In the genomic region with DNA sequence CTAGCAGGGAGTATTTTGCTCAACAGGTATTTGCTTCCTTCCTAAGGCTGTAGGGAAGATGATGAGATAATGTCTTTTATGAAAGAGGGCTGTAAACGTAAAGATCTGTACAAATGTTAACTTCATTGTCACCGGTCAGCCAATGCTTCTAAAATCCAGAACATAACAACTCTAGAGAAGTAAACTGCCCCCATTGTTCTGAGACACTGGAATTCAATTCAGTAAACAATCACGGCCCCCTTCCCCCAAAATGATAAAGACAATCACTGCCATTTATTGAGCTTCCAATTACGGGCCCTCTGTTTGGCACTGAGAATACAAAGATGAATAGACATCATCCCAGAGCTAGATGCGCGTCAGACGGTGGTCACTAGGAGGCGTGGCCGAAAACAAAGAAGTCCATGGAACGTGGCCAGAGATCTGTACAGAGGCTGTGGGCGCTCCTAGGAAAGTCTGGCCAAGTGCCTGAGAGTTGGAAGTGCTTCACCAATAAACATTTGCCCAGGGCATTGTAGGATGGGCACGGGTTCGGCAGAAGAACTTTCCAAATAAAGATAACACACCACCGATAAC, we compare ENCODE assay signal across 8 cellular contexts.
DNase-seq lines count a peak whose midpoint lies in the region; ATAC-seq lines count a peak whose summit lies in the region.

No MANE protein-coding gene starts in this region.

- ATAC-seq in HG03196 (IDR thresholded peaks at IDR 0.05; ENCODE audit: unreplicated experiment): peak; percentile 13
- no peak for ATAC-seq in HG02840 (IDR thresholded peaks at IDR 0.05; ENCODE audit: low FRiP score, unreplicated experiment)

- peak overlapping the region; percentile 100 for H3K27ac Mint-ChIP-seq in activated naive CD8-positive, alpha-beta T cell

- no peaks in the 10 kb centered on the region for H3K9me3 Mint-ChIP-seq in activated naive CD8-positive, alpha-beta T cell (ENCODE audit: low read depth)

- H3K4me1 Mint-ChIP-seq in activated naive CD8-positive, alpha-beta T cell (ENCODE audit: low read depth): peaks cover 26% of the 10 kb centered on the region

- no peaks in the 10 kb centered on the region for H3K9me3 ChIP-seq in neuron (ENCODE audit: low read length)

- H3K36me3 Mint-ChIP-seq in activated naive CD8-positive, alpha-beta T cell: peaks cover 6% of the 10 kb centered on the region

- no peaks in the 10 kb centered on the region for H3K27me3 Mint-ChIP-seq in activated naive CD8-positive, alpha-beta T cell

- H3K4me3 ChIP-seq in neuron (ENCODE audit: low read length): peak overlapping the region; percentile 99

- peak overlapping the region; percentile 36 for H2AFZ ChIP-seq in neuron (ENCODE audit: low read depth, low read length)

- DNase-seq in SKM-1 treated with dmso at 0.1 percent for 144 hours (lab: John Stamatoyannopoulos, UW; ENCODE audit: unreplicated experiment): peak; percentile 10
- DNase-seq in SKM-1 (lab: John Stamatoyannopoulos, UW; ENCODE audit: unreplicated experiment): no peak
- DNase-seq in NCI-H82 treated with DMSO at 0.1 percent for 48 hours (lab: John Stamatoyannopoulos, UW; ENCODE audit: unreplicated experiment): peak; percentile 27
- peak; percentile 97 for DNase-seq in globus pallidus (ENCODE audit: low spot score)

- peaks cover 58% of the 10 kb centered on the region for H3K36me3 ChIP-seq in neuron (ENCODE audit: insufficient read depth, low read length)

- no peaks in the 10 kb centered on the region for H3K27me3 ChIP-seq in neuron (ENCODE audit: insufficient read depth, low read length)

- H3K4me1 ChIP-seq in neuron (ENCODE audit: insufficient read depth, low read length): peaks cover 20% of the 10 kb centered on the region

- H3K4me3 Mint-ChIP-seq in activated naive CD8-positive, alpha-beta T cell: peak overlapping the region; percentile 97
